7 cellular contexts compared by ENCODE assay signal in genomic region chr1:12184008-12184681, GRCh38. TPM values are rescaled to one million over a fixed set of nuclear protein-coding genes. Genes with fewer than 3 reads are reported as not detected.
DNase-seq lines count a peak whose midpoint lies in the region; ATAC-seq and TF ChIP-seq lines count a peak whose summit lies in the region.

No MANE protein-coding gene starts in this region.

- intact Hi-C loops in left ventricle myocardium superior (cut with micrococcal nuclease) = no loop called here
- intact Hi-C loops in A673 (cut with micrococcal nuclease; ENCODE audit: unreplicated experiment) = no loop called here

- POLR2A ChIA-PET in activated naive CD8-positive, alpha-beta T cell treated with anti-CD3 and anti-CD28 coated beads, Interleukin-2, amount 10 ng/mL, durations not matched to agents 7 days and 5 days (lab: Charles Lee) = no interaction called here
- POLR2A ChIA-PET in A673 (lab: Charles Lee; ENCODE audit: low non-redundant PET) = no interaction called here

- peak; percentile 23 for ATAC-seq in GM23338
- ATAC-seq in activated naive CD8-positive, alpha-beta T cell treated with anti-CD3 and anti-CD28 coated beads, Interleukin-2, amount 10 ng/mL, durations not matched to agents 7 days and 5 days (ENCODE audit: low read depth) = no peak
- ATAC-seq in left ventricle myocardium superior = peak; percentile 86

- no peaks in the 10 kb centered on the region for H3K9me2 ChIP-seq in GM23338 (ENCODE audit: insufficient read depth)

- H3F3A ChIP-seq in GM23338 (replicated peaks; ENCODE audit: low read depth) = no peaks in the 10 kb centered on the region

- peak overlapping the region; percentile 20; the same call in 1 of the 2 replicates for H3K4me2 ChIP-seq in GM23338

- H4K20me1 ChIP-seq in GM23338 (replicated peaks; ENCODE audit: insufficient read depth) = no peaks in the 10 kb centered on the region

- CTCF ChIA-PET in A673 (lab: Charles Lee) = no interaction called here

- H3K4me1 Mint-ChIP-seq in GM23338 = peaks cover 19% of the 10 kb centered on the region
- H3K4me1 Mint-ChIP-seq in activated naive CD8-positive, alpha-beta T cell treated with anti-CD3 and anti-CD28 coated beads, Interleukin-2, amount 10 ng/mL, durations not matched to agents 7 days and 5 days = peaks cover 57% of the 10 kb centered on the region
- H3K4me1 Mint-ChIP-seq in progenitor cell of endocrine pancreas (ENCODE audit: low read depth) = peaks cover 8% of the 10 kb centered on the region

- TF ChIP-seq CTCF in GM23338 (conservative IDR thresholded peaks at IDR 0.05; ENCODE audit: low read depth in 2 of 2) (no peak), progenitor cell of endocrine pancreas (IDR thresholded peaks at IDR 0.05; ENCODE audit: unreplicated experiment) (no peak), A673 (conservative IDR thresholded peaks at IDR 0.05; ENCODE audit: low read depth, low read length) (no peak)

- H3K36me3 Mint-ChIP-seq in GM23338 (ENCODE audit: low read depth) (peaks cover 11% of the 10 kb centered on the region), progenitor cell of endocrine pancreas (ENCODE audit: insufficient read depth) (no peaks in the 10 kb centered on the region)
- peaks cover 21% of the 10 kb centered on the region for H3K36me3 Mint-ChIP-seq in activated naive CD8-positive, alpha-beta T cell treated with anti-CD3 and anti-CD28 coated beads, Interleukin-2, amount 10 ng/mL, durations not matched to agents 7 days and 5 days

- DNase-seq in GM23338 (ENCODE audit: low spot score) (no peak), left ventricle myocardium superior (peak; percentile 88), progenitor cell of endocrine pancreas (ENCODE audit: low spot score, unreplicated experiment) (no peak), A673 (ENCODE audit: low spot score) (no peak), germinal center (ENCODE audit: low spot score) (no peak), activated T-cell treated with anti-CD3 and anti-CD28 coated beads for 4 hours (no peak)
- no peak for DNase-seq in activated naive CD8-positive, alpha-beta T cell treated with anti-CD3 and anti-CD28 coated beads, Interleukin-2, amount 10 ng/mL, durations not matched to agents 7 days and 5 days

- H3K4me3 ChIP-seq in GM23338 (no peak overlapping the region), A673 (ENCODE audit: low read depth, low read length, poor library complexity, severe bottlenecking) (no peak overlapping the region)

- peak overlapping the region; percentile 43; the same call in 1 of the 2 replicates for H2AFZ ChIP-seq in GM23338

- H3K79me2 ChIP-seq in GM23338 (replicated peaks; ENCODE audit: insufficient read depth) = no peaks in the 10 kb centered on the region

- H3K27ac Mint-ChIP-seq in GM23338 (no peak overlapping the region), progenitor cell of endocrine pancreas (peak overlapping the region; percentile 88)
- H3K27ac Mint-ChIP-seq in activated naive CD8-positive, alpha-beta T cell treated with anti-CD3 and anti-CD28 coated beads, Interleukin-2, amount 10 ng/mL, durations not matched to agents 7 days and 5 days = peak overlapping the region; percentile 34

- H3K36me3 ChIP-seq in GM23338 (ENCODE audit: insufficient read depth) (no peaks in the 10 kb centered on the region), A673 (ENCODE audit: insufficient read depth, low read length, poor library complexity, severe bottlenecking) (no peaks in the 10 kb centered on the region)

- H3K27me3 Mint-ChIP-seq in GM23338 (ENCODE audit: insufficient read depth, low read depth, poor library complexity) (peaks cover 12% of the 10 kb centered on the region), progenitor cell of endocrine pancreas (peaks cover 3% of the 10 kb centered on the region)
- no peaks in the 10 kb centered on the region for H3K27me3 Mint-ChIP-seq in activated naive CD8-positive, alpha-beta T cell treated with anti-CD3 and anti-CD28 coated beads, Interleukin-2, amount 10 ng/mL, durations not matched to agents 7 days and 5 days

- H3K9me3 ChIP-seq in A673 (ENCODE audit: low read depth, low read length, poor library complexity, severe bottlenecking) = no peaks in the 10 kb centered on the region

- H3K4me1 ChIP-seq in GM23338 (ENCODE audit: insufficient read depth) (peaks cover 7% of the 10 kb centered on the region; the same call in 1 of the 2 replicates), A673 (ENCODE audit: insufficient read depth, low read length, poor library complexity, severe bottlenecking) (no peaks in the 10 kb centered on the region)

- H3K27me3 ChIP-seq in GM23338 (ENCODE audit: insufficient read depth) (no peaks in the 10 kb centered on the region), A673 (replicated peaks; ENCODE audit: insufficient read depth, low read depth, low read length, poor library complexity) (peaks cover 2% of the 10 kb centered on the region)

- no peak overlapping the region for H3K27ac ChIP-seq in GM23338 (ENCODE audit: low read depth)
- H3K27ac ChIP-seq in A673 (ENCODE audit: low read depth, low read length, poor library complexity, severe bottlenecking) = no peak overlapping the region

- BruUV-seq in A673 (replicated peaks; lab: Mats Ljungman, UMichigan) = no TSS peak

- H3K9me3 Mint-ChIP-seq in GM23338 (peaks cover 15% of the 10 kb centered on the region), progenitor cell of endocrine pancreas (ENCODE audit: low read depth) (no peaks in the 10 kb centered on the region)
- no peaks in the 10 kb centered on the region for H3K9me3 Mint-ChIP-seq in activated naive CD8-positive, alpha-beta T cell treated with anti-CD3 and anti-CD28 coated beads, Interleukin-2, amount 10 ng/mL, durations not matched to agents 7 days and 5 days

- H3K4me3 Mint-ChIP-seq in GM23338 (no peak overlapping the region), progenitor cell of endocrine pancreas (ENCODE audit: low read depth) (no peak overlapping the region)
- H3K4me3 Mint-ChIP-seq in activated naive CD8-positive, alpha-beta T cell treated with anti-CD3 and anti-CD28 coated beads, Interleukin-2, amount 10 ng/mL, durations not matched to agents 7 days and 5 days = no peak overlapping the region

TF ChIP-seq in GM23338, 12 proteins besides CTCF, POLR2A, EP300 and RAD21 (continues in another document):
- TF ChIP-seq NANOG (IDR thresholded peaks at IDR 0.05; ENCODE audit: borderline replicate concordance) (no peak), ETS1 (IDR thresholded peaks at IDR 0.05) (no peak), EZH2 (IDR thresholded peaks at IDR 0.05; ENCODE audit: low read depth, unreplicated experiment) (no peak)

RNA-seq across cellular contexts. Expression of gene TNFRSF1B, which starts 17.4 kb away (rescaled TPM):
- 1.8 and 4.1 TPM in 2 replicates for total RNA-seq in GM23338 (2014; rRNA removed; shearing (Covaris generic))
- polyA plus RNA-seq in GM23338 (2016; fragmentation: Nextera tagmentation; extraction: Ambion mirVana) = 0.68 and 0.91 TPM in 2 replicates
- total RNA-seq in activated naive CD8-positive, alpha-beta T cell treated with anti-CD3 and anti-CD28 coated beads, Interleukin-2, amount 10 ng/mL, durations not matched to agents 7 days and 5 days = 100 to 1,000 TPM; 215 to 246 TPM
- total RNA-seq in left ventricle myocardium superior (13.0 TPM), progenitor cell of endocrine pancreas (not detected in 2 replicates), A673 (2021) (0.09 TPM in 1 of 2 replicates, not detected in the other)

RNA-seq across cellular contexts. Expression of gene VPS13D, which starts 45.7 kb away (rescaled TPM):
- 34.7 and 34.9 TPM in 2 replicates for total RNA-seq in GM23338 (2014; rRNA removed; shearing (Covaris generic))
- 7.5 and 10.7 TPM in 2 replicates for polyA plus RNA-seq in GM23338 (2016; fragmentation: Nextera tagmentation; extraction: Ambion mirVana)
- total RNA-seq in activated naive CD8-positive, alpha-beta T cell treated with anti-CD3 and anti-CD28 coated beads, Interleukin-2, amount 10 ng/mL, durations not matched to agents 7 days and 5 days = 10 to 100 TPM; 52.6 to 53.3 TPM
- total RNA-seq in left ventricle myocardium superior (112 TPM), progenitor cell of endocrine pancreas (41.0 and 41.9 TPM in 2 replicates), A673 (2021) (26.0 and 32.5 TPM in 2 replicates)

Comparison
In these comparisons a context has a peak if more than half of its experiments do, and no peak if none do; other contexts are left out.
1. RNA of gene TNFRSF1B, which starts 17.4 kb away (total RNA-seq): 215 to 246 TPM in activated naive CD8-positive, alpha-beta T cell treated with anti-CD3 and anti-CD28 coated beads, Interleukin-2, amount 10 ng/mL, durations not matched to agents 7 days and 5 days; 13.0 TPM in left ventricle myocardium superior (single experiment), 1.8 to 4.1 TPM in GM23338, 0.09 TPM in A673 and not detected in progenitor cell of endocrine pancreas; every median in the first group is over 10 times any median in the second.